8 cellular contexts compared by ENCODE assay signal in the genomic region with DNA sequence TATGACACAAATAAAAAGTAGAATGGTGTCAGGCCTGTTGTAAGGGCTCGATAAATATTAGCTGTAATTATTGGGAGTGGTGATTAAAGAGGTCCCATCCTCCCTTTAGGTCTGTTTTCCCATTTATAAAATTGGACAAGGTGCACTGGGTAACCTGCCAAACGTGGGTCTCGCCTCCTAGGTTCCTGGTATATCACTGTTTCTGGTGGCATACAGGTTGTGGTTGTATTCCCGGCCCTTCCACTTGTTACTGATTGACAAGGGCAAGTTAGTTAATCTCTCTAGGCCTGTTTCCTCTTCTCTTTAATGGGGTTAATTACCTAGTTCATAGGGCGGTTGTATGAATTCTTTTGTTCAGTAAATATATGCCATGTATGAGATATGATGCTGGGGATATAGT. TPM values are rescaled to one million over a fixed set of nuclear protein-coding genes. Genes with fewer than 3 reads are reported as not detected.
DNase-seq lines count a peak whose midpoint lies in the region; TF ChIP-seq lines count a peak whose summit lies in the region.

No MANE protein-coding gene starts in this region.

- peak overlapping the region; percentile 56 to 99 (median 88) for H3K27ac Mint-ChIP-seq in nephron

- TF ChIP-seq CTCF in NB4 (IDR thresholded peaks at IDR 0.05; ENCODE audit: low read depth, low read length) = no peak
- TF ChIP-seq CTCF in nephron (IDR thresholded peaks at IDR 0.05; ENCODE audit: unreplicated experiment in 3 of 3) = no peak

- no peak for TF ChIP-seq POLR2A in NB4 (IDR thresholded peaks at IDR 0.05; ENCODE audit: extremely low read depth, insufficient read length)

- no peaks in the 10 kb centered on the region for H3K9me3 Mint-ChIP-seq in nephron

- peak overlapping the region; percentile 96 to 100 (median 98) for H3K9ac ChIP-seq in BLaER1 treated with 17β-estradiol and CSF1 and Interleukin-3, amounts not matched to agents 10 nM and 100 nM

- H3K4me3 Mint-ChIP-seq in nephron = peak overlapping the region; percentile 91 to 95 (median 93)

- DNase-seq in NB4 (ENCODE audit: low read depth) (no peak), OCI-M1 (lab: John Stamatoyannopoulos, UW) (no peak), occipital lobe (lab: John Stamatoyannopoulos, UW) (no peak), NCI-H748 (lab: John Stamatoyannopoulos, UW; ENCODE audit: unreplicated experiment) (no peak), MV-4-11 (lab: John Stamatoyannopoulos, UW) (no peak)
- no peak for DNase-seq in effector memory CD4-positive, alpha-beta T cell

- H3K4me1 Mint-ChIP-seq in nephron = peaks cover 15% of the 10 kb centered on the region

- peaks cover 37 to 51% (median 41%) of the 10 kb centered on the region in 10 experiments for H3K4me1 ChIP-seq in BLaER1 treated with 17β-estradiol and CSF1 and Interleukin-3, amounts not matched to agents 10 nM and 100 nM
- peaks cover 27% of the 10 kb centered on the region for H3K4me1 ChIP-seq in effector memory CD4-positive, alpha-beta T cell (ENCODE audit: control insufficient read depth, insufficient read depth, low read length, poor library complexity, severe bottlenecking)

- peaks cover 43 to 55% (median 47%) of the 10 kb centered on the region in 11 experiments for H3K36me3 ChIP-seq in BLaER1 treated with 17β-estradiol and CSF1 and Interleukin-3, amounts not matched to agents 10 nM and 100 nM
- H3K36me3 ChIP-seq in effector memory CD4-positive, alpha-beta T cell (ENCODE audit: control insufficient read depth, insufficient read depth, low read length) = peaks cover 17% of the 10 kb centered on the region

- H3K4me2 ChIP-seq in BLaER1 treated with 17β-estradiol and CSF1 and Interleukin-3, amounts not matched to agents 10 nM and 100 nM = peak overlapping the region; percentile 94 to 100 (median 98)

- peaks cover 51 to 60% (median 56%) of the 10 kb centered on the region in 11 experiments; a peak in 21 of 22 replicates for H4K20me1 ChIP-seq in BLaER1 treated with 17β-estradiol and CSF1 and Interleukin-3, amounts not matched to agents 10 nM and 100 nM

- H3K27me3 Mint-ChIP-seq in nephron (ENCODE audit: low read depth) = no peaks in the 10 kb centered on the region

- H3K27me3 ChIP-seq in BLaER1 treated with 17β-estradiol and CSF1 and Interleukin-3, amounts not matched to agents 10 nM and 100 nM = no peaks in the 10 kb centered on the region
- H3K27me3 ChIP-seq in effector memory CD4-positive, alpha-beta T cell (replicated peaks; ENCODE audit: control insufficient read depth, insufficient read depth, low read length, poor library complexity, severe bottlenecking) = no peaks in the 10 kb centered on the region

- peaks cover 44% of the 10 kb centered on the region for H3K36me3 Mint-ChIP-seq in nephron (ENCODE audit: low read depth)

- peaks cover 0 to 14% (median 0%) of the 10 kb centered on the region in 11 experiments; a peak in 3 of 22 replicates for H3K9me3 ChIP-seq in BLaER1 treated with 17β-estradiol and CSF1 and Interleukin-3, amounts not matched to agents 10 nM and 100 nM (replicated peaks in 1 of 11)
- no peaks in the 10 kb centered on the region for H3K9me3 ChIP-seq in effector memory CD4-positive, alpha-beta T cell (ENCODE audit: control insufficient read depth, low read length)

- peak overlapping the region; percentile 96 to 100 (median 98) for H3K27ac ChIP-seq in BLaER1 treated with 17β-estradiol and CSF1 and Interleukin-3, amounts not matched to agents 10 nM and 100 nM
- H3K27ac ChIP-seq in effector memory CD4-positive, alpha-beta T cell (ENCODE audit: insufficient read depth, low read length, poor library complexity, severe bottlenecking) = no peak overlapping the region

- peak overlapping the region; percentile 80 to 96 (median 90) for H3K4me3 ChIP-seq in BLaER1 treated with 17β-estradiol and CSF1 and Interleukin-3, amounts not matched to agents 10 nM and 100 nM
- H3K4me3 ChIP-seq in NB4 (ENCODE audit: low read depth, low read length) = peak overlapping the region; percentile 86
- peak overlapping the region; percentile 91 for H3K4me3 ChIP-seq in effector memory CD4-positive, alpha-beta T cell (ENCODE audit: insufficient read depth, low read depth, low read length, poor library complexity, severe bottlenecking)

RNA-seq across cellular contexts. Expression of a gene that starts 1.5 kb away (rescaled TPM):
- 255 TPM for total RNA-seq in occipital lobe

RNA-seq across cellular contexts. Expression of a gene that starts 20.0 kb away (rescaled TPM):
- total RNA-seq in occipital lobe = 48.5 TPM

RNA-seq across cellular contexts. Expression of a gene that starts 51.6 kb away (rescaled TPM):
- total RNA-seq in occipital lobe = 33.4 TPM
